18 cellular contexts compared by ENCODE assay signal in the genomic region with DNA sequence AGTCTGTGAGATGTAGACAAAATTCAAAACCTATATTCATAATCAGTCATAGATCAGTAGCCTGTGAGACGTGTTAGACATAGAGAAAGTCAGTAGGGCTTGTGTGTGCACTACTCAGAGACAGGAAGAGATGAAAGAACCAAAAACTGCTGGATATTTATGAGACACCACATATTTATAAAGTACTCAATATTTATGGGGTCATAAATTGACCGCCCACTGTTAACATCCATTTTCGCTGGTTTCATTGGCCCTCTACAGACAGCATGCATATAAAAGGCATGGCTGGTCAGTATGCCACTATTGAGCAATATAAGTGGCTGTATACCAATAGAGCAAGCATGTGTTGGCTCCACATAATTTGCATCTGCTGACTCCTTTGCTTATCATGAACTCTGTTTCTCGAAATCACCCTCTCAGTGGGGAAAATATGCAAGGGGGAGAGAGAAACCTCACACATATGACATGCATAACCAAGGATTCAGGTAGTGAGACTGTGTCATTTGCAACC.
DNase-seq lines count a peak whose midpoint lies in the region; ATAC-seq and TF ChIP-seq lines count a peak whose summit lies in the region.
"Had no signal": no experiment of that assay in that cellular context is flagged by ENCODE, and none has a peak within 500 bp of the region (broad histone marks: within the 10 kb centered on the region; RNA-seq: fewer than 3 reads in every experiment).

No MANE protein-coding gene starts in this region.

- DNase-seq in activated CD4-positive, alpha-beta T cell treated with anti-CD3 and anti-CD28 coated beads, Interleukin-2, amount 10 ng/mL, durations not matched to agents 7 days and 5 days = no peak
- no peak for DNase-seq in activated CD4-positive, alpha-beta T cell treated with anti-CD3 and anti-CD28 coated beads, Interleukin-2, amount 50 U/mL, for 4 hours
- DNase-seq in Calu3 (no peak), mesothelial cell of epicardium (ENCODE audit: low spot score in 2 of 2, unreplicated experiment in 2 of 2) (no peak), RWPE1 (ENCODE audit: low spot score) (no peak), AG08395 (ENCODE audit: low spot score) (no peak)
- DNase-seq in T-helper 2 cell treated with Interferon-gamma antibody and Interleukin-4, amounts not matched to agents 5 μg/mL and 100 μg/mL, for 36 hours (ENCODE audit: low spot score) = no peak
- DNase-seq: activated CD4-positive, alpha-beta T cell treated with anti-CD3 and anti-CD28 coated beads, Interleukin-2, amount 50 U/mL, for 1 hour; anterior cingulate cortex; CD8-positive, alpha-beta T cell; DMS79; effector memory CD4-positive, alpha-beta T cell; lower lobe of right lung; naive B cell; NCI-H1930; NCI-H345 had no signal

- H3K9me3 Mint-ChIP-seq in activated CD4-positive, alpha-beta T cell treated with anti-CD3 and anti-CD28 coated beads, Interleukin-2, amount 10 ng/mL, durations not matched to agents 7 days and 5 days = no peaks in the 10 kb centered on the region
- H3K9me3 Mint-ChIP-seq in Calu3 (ENCODE audit: low read depth, unreplicated experiment) = no peaks in the 10 kb centered on the region
- H3K9me3 Mint-ChIP-seq in T-helper 2 cell treated with Interferon-gamma antibody and Interleukin-4, amounts not matched to agents 5 μg/mL and 100 μg/mL, for 36 hours = no peaks in the 10 kb centered on the region
- no peaks in the 10 kb centered on the region for H3K9me3 Mint-ChIP-seq in mesothelial cell of epicardium
- H3K9me3 Mint-ChIP-seq: CD8-positive, alpha-beta T cell had no signal

- no TSS peak for BruUV-seq in Calu3 (replicated peaks; lab: Mats Ljungman, UMichigan)

- H3K36me3 Mint-ChIP-seq in activated CD4-positive, alpha-beta T cell treated with anti-CD3 and anti-CD28 coated beads, Interleukin-2, amount 10 ng/mL, durations not matched to agents 7 days and 5 days (ENCODE audit: low read depth) = peaks cover 18% of the 10 kb centered on the region
- H3K36me3 Mint-ChIP-seq in Calu3 (ENCODE audit: insufficient read depth, unreplicated experiment) (peaks cover 51% of the 10 kb centered on the region), mesothelial cell of epicardium (no peaks in the 10 kb centered on the region)
- peaks cover 10% of the 10 kb centered on the region for H3K36me3 Mint-ChIP-seq in T-helper 2 cell treated with Interferon-gamma antibody and Interleukin-4, amounts not matched to agents 5 μg/mL and 100 μg/mL, for 36 hours (ENCODE audit: low read depth)

- peak overlapping the region; percentile 28 for H3K27ac Mint-ChIP-seq in activated CD4-positive, alpha-beta T cell treated with anti-CD3 and anti-CD28 coated beads, Interleukin-2, amount 10 ng/mL, durations not matched to agents 7 days and 5 days
- H3K27ac Mint-ChIP-seq in Calu3 (ENCODE audit: unreplicated experiment) (no peak overlapping the region), mesothelial cell of epicardium (peak overlapping the region; percentile 22)
- H3K27ac Mint-ChIP-seq in T-helper 2 cell treated with Interferon-gamma antibody and Interleukin-4, amounts not matched to agents 5 μg/mL and 100 μg/mL, for 36 hours = peak overlapping the region; percentile 3
- H3K27ac Mint-ChIP-seq: CD8-positive, alpha-beta T cell had no signal

- H3K4me1 Mint-ChIP-seq in activated CD4-positive, alpha-beta T cell treated with anti-CD3 and anti-CD28 coated beads, Interleukin-2, amount 10 ng/mL, durations not matched to agents 7 days and 5 days = peaks cover 29% of the 10 kb centered on the region
- H3K4me1 Mint-ChIP-seq in Calu3 (ENCODE audit: low read depth, unreplicated experiment) = peaks cover 31% of the 10 kb centered on the region
- peaks cover 24% of the 10 kb centered on the region for H3K4me1 Mint-ChIP-seq in T-helper 2 cell treated with Interferon-gamma antibody and Interleukin-4, amounts not matched to agents 5 μg/mL and 100 μg/mL, for 36 hours (ENCODE audit: low read depth)
- peaks cover 49% of the 10 kb centered on the region for H3K4me1 Mint-ChIP-seq in mesothelial cell of epicardium

- intact Hi-C loops in Calu3 (cut with micrococcal nuclease; ENCODE audit: unreplicated experiment) = no loop called here

- POLR2A ChIA-PET in activated CD4-positive, alpha-beta T cell treated with anti-CD3 and anti-CD28 coated beads, Interleukin-2, amount 10 ng/mL, durations not matched to agents 7 days and 5 days (lab: Charles Lee) = no interaction called here
- POLR2A ChIA-PET in RWPE1 (lab: Yijun Ruan, JAX; ENCODE audit: low non-redundant PET) = interaction anchor here (0.5 kb wide), 1 partner anchor 21 kb away, joined by 3 read pairs; no protein-coding TSS in a partner anchor

- H3K27ac ChIP-seq in RWPE1 = no peak overlapping the region
- H3K27ac ChIP-seq: lower lobe of right lung, prostate gland had no signal

- no peaks in the 10 kb centered on the region for H3K27me3 Mint-ChIP-seq in activated CD4-positive, alpha-beta T cell treated with anti-CD3 and anti-CD28 coated beads, Interleukin-2, amount 10 ng/mL, durations not matched to agents 7 days and 5 days
- H3K27me3 Mint-ChIP-seq in Calu3 (ENCODE audit: unreplicated experiment) (no peaks in the 10 kb centered on the region), mesothelial cell of epicardium (ENCODE audit: low read depth) (no peaks in the 10 kb centered on the region)
- no peaks in the 10 kb centered on the region for H3K27me3 Mint-ChIP-seq in T-helper 2 cell treated with Interferon-gamma antibody and Interleukin-4, amounts not matched to agents 5 μg/mL and 100 μg/mL, for 36 hours (ENCODE audit: low read depth)
- H3K27me3 Mint-ChIP-seq: naive B cell had no signal

- no peak for ATAC-seq in GM19324 (IDR thresholded peaks at IDR 0.05; ENCODE audit: low FRiP score, unreplicated experiment)
- ATAC-seq: CD8-positive, alpha-beta T cell; lower lobe of right lung had no signal

- TF ChIP-seq CTCF in Calu3 (IDR thresholded peaks at IDR 0.05; ENCODE audit: unreplicated experiment) = no peak
- no peak for TF ChIP-seq CTCF in mesothelial cell of epicardium (IDR thresholded peaks at IDR 0.05; ENCODE audit: unreplicated experiment)
- no peak for TF ChIP-seq CTCF in RWPE1 (conservative IDR thresholded peaks at IDR 0.05; ENCODE audit: low read depth)

- CTCF ChIA-PET in activated CD4-positive, alpha-beta T cell treated with anti-CD3 and anti-CD28 coated beads, Interleukin-2, amount 10 ng/mL, durations not matched to agents 7 days and 5 days (lab: Charles Lee) = interaction anchor here (1.4 to 3.5 kb wide), 2 partner anchors 12 to 16 kb away, joined by 10 read pairs; a partner anchor contains a TSS
- CTCF ChIA-PET in Calu3 (lab: Charles Lee) (interaction anchor here (0.6 kb wide), 1 partner anchor 955 kb away, joined by 5 read pairs; no protein-coding TSS in a partner anchor), RWPE1 (lab: Yijun Ruan, JAX) (interaction anchor here (0.6 kb wide), 1 partner anchor 318 kb away, joined by 3 read pairs; no protein-coding TSS in a partner anchor)

- peak overlapping the region; percentile 23 for H3K4me3 Mint-ChIP-seq in activated CD4-positive, alpha-beta T cell treated with anti-CD3 and anti-CD28 coated beads, Interleukin-2, amount 10 ng/mL, durations not matched to agents 7 days and 5 days
- H3K4me3 Mint-ChIP-seq in Calu3 (ENCODE audit: low read depth, unreplicated experiment) = peak overlapping the region; percentile 92
- peak overlapping the region; percentile 52 for H3K4me3 Mint-ChIP-seq in T-helper 2 cell treated with Interferon-gamma antibody and Interleukin-4, amounts not matched to agents 5 μg/mL and 100 μg/mL, for 36 hours
- H3K4me3 Mint-ChIP-seq in mesothelial cell of epicardium = peak overlapping the region; percentile 0
- H3K4me3 Mint-ChIP-seq: CD8-positive, alpha-beta T cell had no signal

Comparison
In these comparisons a context has a peak if more than half of its experiments do, and no peak if none do; other contexts are left out.
1. H3K4me3 Mint-ChIP-seq: peak in every context shown above with its lines; median percentile 92 in Calu3; 52 in T-helper 2 cell treated with Interferon-gamma antibody and Interleukin-4, amounts not matched to agents 5 μg/mL and 100 μg/mL, for 36 hours; 23 in activated CD4-positive, alpha-beta T cell treated with anti-CD3 and anti-CD28 coated beads, Interleukin-2, amount 10 ng/mL, durations not matched to agents 7 days and 5 days; 0 in mesothelial cell of epicardium.